ENCODE assay signal across 10 cellular contexts in the genomic region with DNA sequence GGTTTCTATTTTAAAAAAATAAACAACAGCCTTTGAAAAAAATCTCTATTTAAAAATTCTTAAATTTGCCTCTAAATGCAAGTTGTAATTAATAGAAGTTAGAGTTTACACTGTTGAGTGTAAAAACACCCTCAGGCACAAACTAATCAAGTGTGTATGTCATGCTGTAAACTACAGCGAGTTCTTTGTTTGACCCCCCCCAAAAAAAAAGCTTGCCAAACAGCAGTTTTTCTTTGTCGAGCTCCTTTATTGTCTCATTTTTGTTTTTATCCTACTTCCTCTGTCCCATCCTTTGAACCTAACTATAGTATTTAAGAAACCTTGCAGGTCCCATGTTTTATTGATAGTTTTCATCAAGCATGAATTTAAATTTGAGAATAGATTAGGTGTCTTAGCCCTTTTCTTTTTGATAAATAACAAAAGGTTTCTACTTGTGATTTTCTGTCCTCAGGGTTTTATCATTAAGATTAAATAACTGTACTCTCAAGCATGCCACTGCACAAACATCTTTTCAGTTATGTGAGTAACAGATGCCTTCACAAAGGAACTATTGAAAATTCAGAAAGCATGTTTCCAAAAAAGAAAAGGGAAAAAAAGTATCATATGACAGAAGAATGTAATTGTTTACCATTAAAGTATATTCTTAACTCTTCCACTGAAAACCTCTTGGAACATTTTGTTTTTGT.
DNase-seq lines count a peak whose midpoint lies in the region; ATAC-seq, FAIRE-seq and TF ChIP-seq lines count a peak whose summit lies in the region.
"Had no signal": no experiment of that assay in that cellular context is flagged by ENCODE, and none has a peak within 500 bp of the region (broad histone marks: within the 10 kb centered on the region; RNA-seq: fewer than 3 reads in every experiment).

No MANE protein-coding gene starts in this region.

- POLR2A ChIA-PET in HEK293 (lab: Yijun Ruan, JAX): interaction anchor here (0.5 kb wide), 1 partner anchor 14 kb away, joined by 4 read pairs; no protein-coding TSS in a partner anchor
- POLR2A ChIA-PET in A673 (lab: Charles Lee; ENCODE audit: low non-redundant PET): interaction anchor here (0.7 kb wide), 1 partner anchor 1171 kb away, joined by 3 read pairs; no protein-coding TSS in a partner anchor

- FAIRE-seq in astrocyte (lab: Jason Lieb, UNC) (no peak), HTR-8/SVneo (lab: Jason Lieb, UNC) (no peak)

- no peak for TF ChIP-seq POLR2A in stomach (IDR thresholded peaks at IDR 0.05)

- intact Hi-C loops in stomach (cut with DNase I; ENCODE audit: low total_unique reads): no loop called here
- intact Hi-C loops in A673 (cut with micrococcal nuclease; ENCODE audit: unreplicated experiment): no loop called here

- H3K36me3 Mint-ChIP-seq in astrocyte (ENCODE audit: low read depth, unreplicated experiment) (peaks cover 46% of the 10 kb centered on the region), nephron (ENCODE audit: low read depth) (peaks cover 56% of the 10 kb centered on the region)

- H3K36me3 ChIP-seq in HEK293 (ENCODE audit: control insufficient read depth in 2 of 2, insufficient read depth in 1 of 2, low read length in 2 of 2) (peaks cover 0 to 17% of the 10 kb centered on the region in 2 experiments; a peak in 1 of 3 replicates), astrocyte (ENCODE audit: insufficient read depth, low read length) (peaks cover 37% of the 10 kb centered on the region), stomach (peaks cover 2 to 45% (median 36%) of the 10 kb centered on the region in 4 donors), A673 (ENCODE audit: insufficient read depth, low read length, poor library complexity, severe bottlenecking) (peaks cover 4% of the 10 kb centered on the region)

- H3K4me1 Mint-ChIP-seq in astrocyte (ENCODE audit: low read depth, unreplicated experiment) (peaks cover 53% of the 10 kb centered on the region), nephron (peaks cover 61% of the 10 kb centered on the region)

- H3K4me3 Mint-ChIP-seq in astrocyte (ENCODE audit: unreplicated experiment): no peak overlapping the region
- H3K4me3 Mint-ChIP-seq in nephron: peak overlapping the region in 1 of 3 experiments; percentile 2
- H3K4me3 Mint-ChIP-seq: CD14-positive monocyte had no signal

- no peaks in the 10 kb centered on the region for H3K27me3 Mint-ChIP-seq in astrocyte (ENCODE audit: low read depth, unreplicated experiment)
- H3K27me3 Mint-ChIP-seq in nephron (ENCODE audit: low read depth): no peaks in the 10 kb centered on the region

- H2AFZ ChIP-seq in astrocyte (ENCODE audit: low read depth, low read length): no peak overlapping the region

- peak overlapping the region; percentile 32 for H3K9ac ChIP-seq in astrocyte (ENCODE audit: low read length)

- no peak for DNase-seq in astrocyte (ENCODE audit: low read depth)
- no peak for DNase-seq in stomach
- no peak for DNase-seq in HTR-8/SVneo (ENCODE audit: insufficient read length, low spot score)
- DNase-seq in A673 (ENCODE audit: low spot score): no peak
- DNase-seq: NCI-H1105 treated with DMSO at 0.1 percent for 48 hours had no signal

- H3K9me3 ChIP-seq in HEK293 (ENCODE audit: control insufficient read depth, insufficient read depth, low read depth, low read length) (no peaks in the 10 kb centered on the region), astrocyte (ENCODE audit: insufficient read depth, low read depth, low read length) (no peaks in the 10 kb centered on the region), stomach (no peaks in the 10 kb centered on the region), A673 (ENCODE audit: low read depth, low read length, poor library complexity, severe bottlenecking) (no peaks in the 10 kb centered on the region)

- H3K79me2 ChIP-seq in astrocyte (ENCODE audit: insufficient read depth, low read length): peaks cover 80% of the 10 kb centered on the region

- CTCF ChIA-PET in HEK293 (lab: Yijun Ruan, JAX): interaction anchor here (0.7 kb wide), 1 partner anchor 12 kb away, joined by 4 read pairs; no protein-coding TSS in a partner anchor
- CTCF ChIA-PET in A673 (lab: Charles Lee): no interaction called here

- peak overlapping the region; percentile 58 for H3K4me2 ChIP-seq in astrocyte (ENCODE audit: low read length)

- TF ChIP-seq CTCF in 22Rv1 (IDR thresholded peaks at IDR 0.05) (no peak), HEK293 (tag by site-specific recombination; IDR thresholded peaks at IDR 0.05) (no peak), astrocyte (IDR thresholded peaks at IDR 0.05; ENCODE audit: insufficient read depth, low read depth, low read length) (no peak), nephron (IDR thresholded peaks at IDR 0.05; ENCODE audit: unreplicated experiment in 3 of 3) (no peak), stomach (IDR thresholded peaks at IDR 0.05) (no peak), A673 (conservative IDR thresholded peaks at IDR 0.05; ENCODE audit: low read depth, low read length) (no peak)

- no peaks in the 10 kb centered on the region for H3K9me3 Mint-ChIP-seq in astrocyte (ENCODE audit: unreplicated experiment)
- H3K9me3 Mint-ChIP-seq in nephron: no peaks in the 10 kb centered on the region
- H3K9me3 Mint-ChIP-seq: CD14-positive monocyte had no signal

- 23 to 40% (median 32%) methylated on average over 2 of the region's 2 CpGs for WGBS in stomach, 5 donors

- H4K20me1 ChIP-seq in astrocyte (ENCODE audit: insufficient read depth, low read length): peaks cover 19% of the 10 kb centered on the region

- no peak overlapping the region for H3K4me3 ChIP-seq in HEK293 (ENCODE audit: low read depth, low read length)
- no peak overlapping the region for H3K4me3 ChIP-seq in astrocyte (ENCODE audit: insufficient read depth, low read depth, low read length)
- H3K4me3 ChIP-seq in stomach: no peak overlapping the region
- no peak overlapping the region for H3K4me3 ChIP-seq in A673 (ENCODE audit: low read depth, low read length, poor library complexity, severe bottlenecking)

- H3K27ac Mint-ChIP-seq in astrocyte (ENCODE audit: unreplicated experiment) (peak overlapping the region; percentile 94), nephron (peak overlapping the region; percentile 3 to 70 (median 47))

- peak overlapping the region; percentile 30; the same call in 1 of the 2 replicates for H3K27ac ChIP-seq in 22Rv1
- H3K27ac ChIP-seq in HEK293 (ENCODE audit: extremely low read depth, low read depth, low read length): no peak overlapping the region
- peak overlapping the region; percentile 69 for H3K27ac ChIP-seq in astrocyte (ENCODE audit: low read depth, low read length)
- H3K27ac ChIP-seq in stomach: peak overlapping the region in 2 of 5 donors; percentile 22 to 68
- no peak overlapping the region for H3K27ac ChIP-seq in A673 (ENCODE audit: low read depth, low read length, poor library complexity, severe bottlenecking)

- peaks cover 21% of the 10 kb centered on the region for H3K4me1 ChIP-seq in HEK293 (ENCODE audit: control insufficient read depth, insufficient read depth, low read length)
- peaks cover 39% of the 10 kb centered on the region for H3K4me1 ChIP-seq in astrocyte (ENCODE audit: insufficient read depth, low read length)
- H3K4me1 ChIP-seq in stomach: peaks cover 29 to 78% (median 50%) of the 10 kb centered on the region in 4 donors
- H3K4me1 ChIP-seq in A673 (ENCODE audit: insufficient read depth, low read length, poor library complexity, severe bottlenecking): peaks cover 69% of the 10 kb centered on the region

- no TSS peak for BruUV-seq in A673 (replicated peaks; lab: Mats Ljungman, UMichigan)

- TF ChIP-seq EP300 in stomach (IDR thresholded peaks at IDR 0.05): no peak

- no peaks in the 10 kb centered on the region for H3K27me3 ChIP-seq in astrocyte (ENCODE audit: insufficient read depth, low read length)
- H3K27me3 ChIP-seq in stomach: no peaks in the 10 kb centered on the region
- no peaks in the 10 kb centered on the region for H3K27me3 ChIP-seq in A673 (replicated peaks; ENCODE audit: insufficient read depth, low read depth, low read length, poor library complexity)

- ATAC-seq in GM21367 (IDR thresholded peaks at IDR 0.05; ENCODE audit: unreplicated experiment): no peak

TF ChIP-seq in HEK293, 187 proteins besides CTCF, POLR2A, EP300 and RAD21:
- TF ChIP-seq PRDM6 (tag by site-specific recombination; IDR thresholded peaks at IDR 0.05) (peak; percentile 85), ZNF2 (tag by site-specific recombination; IDR thresholded peaks at IDR 0.05) (no peak), ZNF19 (tag by site-specific recombination; IDR thresholded peaks at IDR 0.05; ENCODE audit: low read depth) (no peak), ZNF169 (tag by site-specific recombination; IDR thresholded peaks at IDR 0.05) (no peak)

Comparison
In these comparisons a context has a peak if more than half of its experiments do, and no peak if none do; other contexts are left out.
1. H3K27ac ChIP-seq: peak in 22Rv1 (single experiment) and astrocyte (single experiment); none in HEK293 (single experiment) and A673 (single experiment).